Comparison of ENCODE assay signal across 14 cellular contexts in genomic region chr9:91247278-91247677, GRCh38.
"Had no signal": no experiment of that assay in that cellular context is flagged by ENCODE, and none has a peak within 500 bp of the region (broad histone marks: within the 10 kb centered on the region; RNA-seq: fewer than 3 reads in every experiment).

No MANE protein-coding gene starts in this region.

- H3K27me3 ChIP-seq: right atrium auricular region, transverse colon had no signal

- H3K9me3 Mint-ChIP-seq: activated B cell treated with CpG ODN at 0.5 μM for 24 hours; activated CD4-positive, alpha-beta T cell treated with anti-CD3 and anti-CD28 coated beads, Interleukin-2, amount 10 ng/mL, durations not matched to agents 7 days and 5 days; effector memory CD8-positive, alpha-beta T cell; immature natural killer cell had no signal

- H3K27ac Mint-ChIP-seq: activated B cell treated with CpG ODN at 0.5 μM for 24 hours; activated CD4-positive, alpha-beta T cell treated with anti-CD3 and anti-CD28 coated beads, Interleukin-2, amount 10 ng/mL, durations not matched to agents 7 days and 5 days had no signal

- H3K27me3 Mint-ChIP-seq: activated B cell treated with CpG ODN at 0.5 μM for 24 hours; activated CD4-positive, alpha-beta T cell treated with anti-CD3 and anti-CD28 coated beads, Interleukin-2, amount 10 ng/mL, durations not matched to agents 7 days and 5 days; effector memory CD8-positive, alpha-beta T cell had no signal

- H3K4me3 Mint-ChIP-seq: activated B cell treated with CpG ODN at 0.5 μM for 24 hours; activated CD4-positive, alpha-beta T cell treated with anti-CD3 and anti-CD28 coated beads, Interleukin-2, amount 10 ng/mL, durations not matched to agents 7 days and 5 days; effector memory CD8-positive, alpha-beta T cell had no signal

- H3K4me3 ChIP-seq: coronary artery, lung, right atrium auricular region, smooth muscle cell, transverse colon had no signal

- DNase-seq: activated B cell treated with CpG ODN at 0.5 μM for 24 hours; activated CD4-positive, alpha-beta T cell treated with anti-CD3 and anti-CD28 coated beads, Interleukin-2, amount 10 ng/mL, durations not matched to agents 7 days and 5 days; activated gamma-delta T cell treated with Interleukin-2 at 50 U/mL for 16 hours; activated T-cell treated with anti-CD3 and anti-CD28 coated beads for 4 hours; effector memory CD8-positive, alpha-beta T cell; immature natural killer cell; left cardiac atrium; SHP77; transverse colon had no signal

- H3K27ac ChIP-seq: coronary artery, parathyroid adenoma, right atrium auricular region, transverse colon had no signal
